Comparison of ENCODE assay signal across 12 cellular contexts in genomic region chr5:140324041-140324833, GRCh38. TPM values are rescaled to one million over a fixed set of nuclear protein-coding genes. Genes with fewer than 3 reads are reported as not detected.
DNase-seq lines count a peak whose midpoint lies in the region; ATAC-seq and TF ChIP-seq lines count a peak whose summit lies in the region.
"Had no signal": no experiment of that assay in that cellular context is flagged by ENCODE, and none has a peak within 500 bp of the region (broad histone marks: within the 10 kb centered on the region; RNA-seq: fewer than 3 reads in every experiment).

No MANE protein-coding gene starts in this region.

- H3K9me3 Mint-ChIP-seq in endothelial cell (ENCODE audit: unreplicated experiment) (no peaks in the 10 kb centered on the region), neural crest cell (peaks cover 3% of the 10 kb centered on the region)
- H3K9me3 Mint-ChIP-seq: activated T-cell treated with anti-CD3 and anti-CD28 coated beads, Interleukin-2, amount 50 U/mL, for 24 hours had no signal

- H3K4me3 ChIP-seq in AG04450 (ENCODE audit: low read depth, low read length): no peak overlapping the region
- H3K4me3 ChIP-seq: lung, skin epidermis had no signal

- H3K36me3 Mint-ChIP-seq in endothelial cell (ENCODE audit: low read depth, unreplicated experiment): peaks cover 3% of the 10 kb centered on the region
- H3K36me3 Mint-ChIP-seq in neural crest cell (ENCODE audit: low read depth): no peaks in the 10 kb centered on the region

- peaks cover 53% of the 10 kb centered on the region for H3K4me1 Mint-ChIP-seq in endothelial cell (ENCODE audit: unreplicated experiment)
- H3K4me1 Mint-ChIP-seq in neural crest cell: peaks cover 25% of the 10 kb centered on the region

- H3K27me3 Mint-ChIP-seq in endothelial cell (ENCODE audit: unreplicated experiment) (peaks cover 13% of the 10 kb centered on the region), neural crest cell (ENCODE audit: low read depth) (no peaks in the 10 kb centered on the region)
- H3K27me3 Mint-ChIP-seq: activated T-cell treated with anti-CD3 and anti-CD28 coated beads, Interleukin-2, amount 50 U/mL, for 24 hours had no signal

- CTCF ChIA-PET in AG04450 (lab: Charles Lee): interaction anchor here (2.0 kb wide), 1 partner anchor 21 kb away, joined by 5 read pairs; the partner anchor contains the start of gene HBEGF

- H3K4me3 Mint-ChIP-seq in endothelial cell (ENCODE audit: unreplicated experiment) (no peak overlapping the region), neural crest cell (no peak overlapping the region)
- H3K4me3 Mint-ChIP-seq: activated T-cell treated with anti-CD3 and anti-CD28 coated beads, Interleukin-2, amount 50 U/mL, for 24 hours had no signal

- no peaks in the 10 kb centered on the region for H3K9me3 ChIP-seq in AG04450 (ENCODE audit: control insufficient read depth, insufficient read depth, low read length)

- ATAC-seq in HG03521 (IDR thresholded peaks at IDR 0.05; ENCODE audit: unreplicated experiment) (no peak), HG02642 (IDR thresholded peaks at IDR 0.05; ENCODE audit: poor library complexity, unreplicated experiment) (no peak), GM21360 (IDR thresholded peaks at IDR 0.05; ENCODE audit: unreplicated experiment) (no peak), GM18861 (IDR thresholded peaks at IDR 0.05; ENCODE audit: unreplicated experiment) (no peak)

- peak overlapping the region; percentile 9 for H3K27ac Mint-ChIP-seq in endothelial cell (ENCODE audit: unreplicated experiment)
- H3K27ac Mint-ChIP-seq in neural crest cell (ENCODE audit: unreplicated experiment): peak overlapping the region; percentile 48
- H3K27ac Mint-ChIP-seq: activated T-cell treated with anti-CD3 and anti-CD28 coated beads, Interleukin-2, amount 50 U/mL, for 24 hours had no signal

- H3K27ac ChIP-seq in AG04450 (ENCODE audit: low read depth, low read length): peak overlapping the region; percentile 66

- H3K27me3 ChIP-seq in AG04450 (ENCODE audit: control insufficient read depth, insufficient read depth, low read length): no peaks in the 10 kb centered on the region

- POLR2A ChIA-PET in AG04450 (lab: Yijun Ruan, JAX): interaction anchor here (1.5 kb wide), 1 partner anchor 22 kb away, joined by 5 read pairs; the partner anchor contains the start of gene HBEGF

- no peak for DNase-seq in AG04450 (ENCODE audit: low read depth, low spot score)
- DNase-seq in MV-4-11 (lab: John Stamatoyannopoulos, UW): peak; percentile 84
- no peak for DNase-seq in endothelial cell (ENCODE audit: low spot score)
- no peak for DNase-seq in neural crest cell (ENCODE audit: low read depth, low spot score)
- DNase-seq: activated T-cell treated with anti-CD3 and anti-CD28 coated beads, Interleukin-2, amount 50 U/mL, for 24 hours; NCI-H1105 treated with DMSO at 0.1 percent for 48 hours had no signal

- TF ChIP-seq CTCF in AG04450 (IDR thresholded peaks at IDR 0.05; ENCODE audit: low read depth, low read length) (no peak), endothelial cell (IDR thresholded peaks at IDR 0.05; ENCODE audit: unreplicated experiment) (no peak), neural crest cell (conservative IDR thresholded peaks at IDR 0.05) (no peak)

RNA-seq across cellular contexts. Expression of gene PFDN1, which starts 21.3 kb away (rescaled TPM):
- polyA plus RNA-seq in AG04450 (2011; rRNA removed): 112 TPM in 2 replicates
- polyA minus RNA-seq in AG04450 (2011; rRNA and poly(A)+ RNA removed): 63.8 and 90.4 TPM in 2 replicates
- total RNA-seq in endothelial cell (ENCODE audit: unreplicated experiment) (86.2 TPM), neural crest cell (63.2 and 67.0 TPM in 2 replicates)

RNA-seq across cellular contexts. Expression of gene HBEGF, which starts 22.2 kb away (rescaled TPM):
- polyA plus RNA-seq in AG04450 (2011; rRNA removed): 6.6 and 7.0 TPM in 2 replicates
- 2.2 and 3.3 TPM in 2 replicates for polyA minus RNA-seq in AG04450 (2011; rRNA and poly(A)+ RNA removed)
- total RNA-seq in endothelial cell (ENCODE audit: unreplicated experiment) (22.6 TPM), neural crest cell (2.2 and 2.4 TPM in 2 replicates)

RNA-seq across cellular contexts. Expression of gene SLC4A9, which starts 35.8 kb away (rescaled TPM):
- polyA plus RNA-seq in AG04450 (2011; rRNA removed): not detected in 2 replicates
- polyA minus RNA-seq in AG04450 (2011; rRNA and poly(A)+ RNA removed): not detected in 2 replicates
- 0.23 TPM for total RNA-seq in endothelial cell (ENCODE audit: unreplicated experiment)
- not detected in 2 replicates for total RNA-seq in neural crest cell
